ENCODE assay signal across 19 cellular contexts in genomic region chr5:159907689-159908088, GRCh38. TPM values are rescaled to one million over a fixed set of nuclear protein-coding genes. Genes with fewer than 3 reads are reported as not detected.
"Had no signal": no experiment of that assay in that cellular context is flagged by ENCODE, and none has a peak within 500 bp of the region (broad histone marks: within the 10 kb centered on the region; RNA-seq: fewer than 3 reads in every experiment).

No MANE protein-coding gene starts in this region.

- H3K4me3 ChIP-seq: prostate gland, suprapubic skin, upper lobe of left lung had no signal

- H3K9me3 Mint-ChIP-seq: activated CD4-positive, alpha-beta T cell treated with anti-CD3 and anti-CD28 coated beads, Interleukin-2, amount 10 ng/mL, durations not matched to agents 7 days and 5 days; activated T-cell treated with anti-CD3 and anti-CD28 coated beads, Interleukin-2, amount 50 U/mL, for 72 hours; dendritic cell treated with granulocyte-macrophage colony-stimulating factor and Interleukin-4, amounts not matched to agents 40 ng/mL and 50 ng/mL, for 4 days; nephron; T-helper 2 cell treated with Interferon-gamma antibody and Interleukin-4, amounts not matched to agents 5 μg/mL and 100 μg/mL, for 36 hours had no signal

- H3K27ac ChIP-seq: brain microvascular endothelial cell, prostate gland, suprapubic skin, upper lobe of left lung had no signal

- H3K36me3 ChIP-seq: brain microvascular endothelial cell, prostate gland, suprapubic skin, upper lobe of left lung had no signal

- H3K4me1 ChIP-seq: prostate gland had no signal

- H3K9me3 ChIP-seq: prostate gland, suprapubic skin, upper lobe of left lung had no signal

- ATAC-seq: activated T-cell treated with anti-CD3 and anti-CD28 coated beads, Interleukin-2, amount 50 U/mL, for 72 hours; right cardiac atrium; stimulated activated naive CD8-positive, alpha-beta T cell treated with anti-CD3 and anti-CD28 coated beads, Interleukin-15, Interleukin-2, amounts not matched to agents 100 U/mL and 50 U/mL, for 24 hours had no signal

- H3K27me3 ChIP-seq: brain microvascular endothelial cell, suprapubic skin, upper lobe of left lung had no signal

- DNase-seq: activated CD4-positive, alpha-beta T cell treated with anti-CD3 and anti-CD28 coated beads, Interleukin-2, amount 10 ng/mL, durations not matched to agents 7 days and 5 days; activated CD4-positive, CD25-positive, alpha-beta regulatory T cell; activated CD8-positive, alpha-beta memory T cell treated with anti-CD3 and anti-CD28 coated beads, Interleukin-2, amount 50 U/mL, for 48 hours; activated gamma-delta T cell; activated T-cell treated with anti-CD3 and anti-CD28 coated beads, Interleukin-2, amount 50 U/mL, for 72 hours; brain microvascular endothelial cell; effector memory CD4-positive, alpha-beta T cell; foreskin fibroblast; glutamatergic neuron; hypothalamus; right cardiac atrium; stimulated activated naive CD8-positive, alpha-beta T cell treated with anti-CD3 and anti-CD28 coated beads, Interleukin-15, Interleukin-2, amounts not matched to agents 100 U/mL and 50 U/mL, for 24 hours had no signal

- H3K36me3 Mint-ChIP-seq: activated naive CD8-positive, alpha-beta T cell had no signal

- H3K27ac Mint-ChIP-seq: activated CD4-positive, alpha-beta T cell treated with anti-CD3 and anti-CD28 coated beads, Interleukin-2, amount 10 ng/mL, durations not matched to agents 7 days and 5 days; activated naive CD8-positive, alpha-beta T cell; activated T-cell treated with anti-CD3 and anti-CD28 coated beads, Interleukin-2, amount 50 U/mL, for 72 hours; dendritic cell treated with granulocyte-macrophage colony-stimulating factor and Interleukin-4, amounts not matched to agents 40 ng/mL and 50 ng/mL, for 4 days; T-helper 2 cell treated with Interferon-gamma antibody and Interleukin-4, amounts not matched to agents 5 μg/mL and 100 μg/mL, for 36 hours had no signal

RNA-seq across cellular contexts. Expression of gene ADRA1B, which starts 8.6 kb away (rescaled TPM):
- total RNA-seq: activated CD4-positive, alpha-beta T cell treated with anti-CD3 and anti-CD28 coated beads, Interleukin-2, amount 10 ng/mL, durations not matched to agents 7 days and 5 days; activated T-cell treated with anti-CD3 and anti-CD28 coated beads, Interleukin-2, amount 50 U/mL, for 72 hours had no signal
